Comparison of ENCODE assay signal across 26 cellular contexts in the genomic region with DNA sequence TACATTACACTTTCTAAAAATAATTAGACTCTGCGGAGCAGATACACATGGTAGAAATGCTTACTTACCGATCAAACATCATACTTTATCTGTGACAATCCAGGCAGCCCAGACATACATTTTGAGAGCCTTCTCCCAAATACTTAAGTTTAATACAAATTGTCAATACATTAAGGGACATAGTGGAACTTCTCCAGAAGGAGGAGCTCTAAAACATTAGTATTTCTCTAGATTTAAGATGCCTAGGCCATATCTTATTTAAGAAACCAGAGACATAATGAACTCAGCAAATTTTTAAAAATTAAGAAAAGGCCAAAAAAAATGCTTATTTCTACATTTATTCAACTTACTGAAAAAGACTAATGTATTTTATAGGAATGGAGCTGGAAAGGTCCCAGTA. TPM values are rescaled to one million over a fixed set of nuclear protein-coding genes. Genes with fewer than 3 reads are reported as not detected.
DNase-seq lines count a peak whose midpoint lies in the region; ATAC-seq and TF ChIP-seq lines count a peak whose summit lies in the region.
"Had no signal": no experiment of that assay in that cellular context is flagged by ENCODE, and none has a peak within 500 bp of the region (broad histone marks: within the 10 kb centered on the region; RNA-seq: fewer than 3 reads in every experiment).

No MANE protein-coding gene starts in this region.

- TF ChIP-seq CTCF in MM.1S (IDR thresholded peaks at IDR 0.05; ENCODE audit: low read length) = 0 out of 2 replicates have a peak, but pooled peaks have one; percentile 5
- peak; percentile 29 for TF ChIP-seq CTCF in osteocyte (IDR thresholded peaks at IDR 0.05)

- no peak for ATAC-seq in HG02763 (IDR thresholded peaks at IDR 0.05; ENCODE audit: unreplicated experiment)
- ATAC-seq: activated CD4-positive, CD25-positive, alpha-beta regulatory T cell treated with anti-CD3 and anti-CD28 coated beads, Interleukin-2, amount 50 U/mL, for 24 hours; activated CD8-positive, alpha-beta T cell treated with anti-CD3 and anti-CD28 coated beads for 36 hours; K562 had no signal

- H3K27ac ChIP-seq in MM.1S (ENCODE audit: low read length) = no peak overlapping the region
- H3K27ac ChIP-seq: breast epithelium, left ventricle myocardium inferior, RWPE1, sigmoid colon had no signal

- H3K27ac Mint-ChIP-seq in osteocyte (ENCODE audit: unreplicated experiment) = no peak overlapping the region
- no peak overlapping the region for H3K27ac Mint-ChIP-seq in activated naive CD8-positive, alpha-beta T cell treated with anti-CD3 and anti-CD28 coated beads for 36 hours
- H3K27ac Mint-ChIP-seq: activated CD8-positive, alpha-beta T cell treated with anti-CD3 and anti-CD28 coated beads for 36 hours; CD14-positive monocyte had no signal

- no peaks in the 10 kb centered on the region for H3K9me2 ChIP-seq in MM.1S (replicated peaks; ENCODE audit: insufficient read depth, low read length)

- no peaks in the 10 kb centered on the region for H3K27me3 ChIP-seq in MM.1S (replicated peaks; ENCODE audit: insufficient read depth, low read length)
- H3K27me3 ChIP-seq: breast epithelium, sigmoid colon had no signal

- no peaks in the 10 kb centered on the region for H4K20me1 ChIP-seq in MM.1S (ENCODE audit: insufficient read depth, low read length)

- H3K27me3 Mint-ChIP-seq in osteocyte (ENCODE audit: unreplicated experiment) = no peaks in the 10 kb centered on the region
- no peaks in the 10 kb centered on the region for H3K27me3 Mint-ChIP-seq in activated naive CD8-positive, alpha-beta T cell treated with anti-CD3 and anti-CD28 coated beads for 36 hours
- H3K27me3 Mint-ChIP-seq: activated CD8-positive, alpha-beta T cell treated with anti-CD3 and anti-CD28 coated beads for 36 hours had no signal

- H3K36me3 ChIP-seq in MM.1S (replicated peaks; ENCODE audit: insufficient read depth, low read length) = no peaks in the 10 kb centered on the region
- H3K36me3 ChIP-seq: breast epithelium, left ventricle myocardium inferior, sigmoid colon had no signal

- H3K9me3 ChIP-seq in MM.1S (replicated peaks; ENCODE audit: insufficient read depth, low read length) = no peaks in the 10 kb centered on the region
- H3K9me3 ChIP-seq: breast epithelium, left ventricle myocardium inferior, sigmoid colon had no signal

- H3K4me3 Mint-ChIP-seq in osteocyte (ENCODE audit: unreplicated experiment) = no peak overlapping the region
- no peak overlapping the region for H3K4me3 Mint-ChIP-seq in activated naive CD8-positive, alpha-beta T cell treated with anti-CD3 and anti-CD28 coated beads for 36 hours
- H3K4me3 Mint-ChIP-seq: activated CD8-positive, alpha-beta T cell treated with anti-CD3 and anti-CD28 coated beads for 36 hours; CD14-positive monocyte had no signal

- no peaks in the 10 kb centered on the region for H3K4me1 ChIP-seq in MM.1S (ENCODE audit: low read length)
- H3K4me1 ChIP-seq: breast epithelium, left ventricle myocardium inferior, sigmoid colon had no signal

- H3K4me1 Mint-ChIP-seq in osteocyte (ENCODE audit: unreplicated experiment) = no peaks in the 10 kb centered on the region
- H3K4me1 Mint-ChIP-seq in activated naive CD8-positive, alpha-beta T cell treated with anti-CD3 and anti-CD28 coated beads for 36 hours = no peaks in the 10 kb centered on the region
- H3K4me1 Mint-ChIP-seq: CD14-positive monocyte had no signal

- peak; percentile 8 for DNase-seq in NCI-H1694 treated with DMSO at 0.1 percent for 48 hours (lab: John Stamatoyannopoulos, UW)
- DNase-seq in NCI-H1694 (lab: John Stamatoyannopoulos, UW) = no peak
- no peak for DNase-seq in MM.1S
- peak; percentile 1 for DNase-seq in central memory CD4-positive, alpha-beta T cell
- DNase-seq in osteocyte (ENCODE audit: extremely low spot score, unreplicated experiment) = no peak
- DNase-seq in superior temporal gyrus (ENCODE audit: extremely low spot score) = no peak
- DNase-seq in activated naive CD8-positive, alpha-beta T cell treated with anti-CD3 and anti-CD28 coated beads for 36 hours = no peak
- DNase-seq: activated CD8-positive, alpha-beta T cell treated with anti-CD3 and anti-CD28 coated beads for 36 hours; activated naive CD4-positive, alpha-beta T cell; hypothalamus; left ventricle myocardium inferior; midbrain; NCI-H1092 treated with DMSO at 0.1 percent for 48 hours; NCI-H2107; NCI-H510A treated with DMSO at 0.1 percent for 48 hours; NK-92 treated with Interleukin-12 subunit alpha and Interleukin-12 subunit beta, amount 100 ng/mL, for 24 hours; posterior cingulate gyrus; sigmoid colon; stimulated activated CD8-positive, alpha-beta memory T cell treated with anti-CD3 and anti-CD28 coated beads, Interleukin-4, amount 100 ng/mL, for 48 hours; trophoblast cell had no signal

- no peaks in the 10 kb centered on the region for H3K79me2 ChIP-seq in MM.1S (ENCODE audit: low read length)

- H3F3A ChIP-seq in MM.1S (ENCODE audit: insufficient read depth, low read length) = no peaks in the 10 kb centered on the region

- H3K4me3 ChIP-seq in MM.1S (ENCODE audit: low read length) = no peak overlapping the region
- H3K4me3 ChIP-seq: breast epithelium, K562, left ventricle myocardium inferior, sigmoid colon had no signal

- no peak overlapping the region for H3K4me2 ChIP-seq in MM.1S (ENCODE audit: low read depth, low read length)

- H3K9ac ChIP-seq in MM.1S (ENCODE audit: low read length) = no peak overlapping the region

- H3K9me3 Mint-ChIP-seq in osteocyte (ENCODE audit: unreplicated experiment) = no peaks in the 10 kb centered on the region
- H3K9me3 Mint-ChIP-seq in activated naive CD8-positive, alpha-beta T cell treated with anti-CD3 and anti-CD28 coated beads for 36 hours = no peaks in the 10 kb centered on the region
- H3K9me3 Mint-ChIP-seq: activated CD8-positive, alpha-beta T cell treated with anti-CD3 and anti-CD28 coated beads for 36 hours had no signal

- no peaks in the 10 kb centered on the region for H3K36me3 Mint-ChIP-seq in osteocyte (ENCODE audit: unreplicated experiment)
- H3K36me3 Mint-ChIP-seq in activated naive CD8-positive, alpha-beta T cell treated with anti-CD3 and anti-CD28 coated beads for 36 hours = no peaks in the 10 kb centered on the region
- H3K36me3 Mint-ChIP-seq: CD14-positive monocyte had no signal

- no peak overlapping the region for H2AFZ ChIP-seq in MM.1S (ENCODE audit: low read length)

RNA-seq across cellular contexts. Expression of a gene that starts 16.1 kb away (rescaled TPM):
- total RNA-seq in osteocyte = not detected in 2 replicates
- total RNA-seq in activated naive CD8-positive, alpha-beta T cell treated with anti-CD3 and anti-CD28 coated beads for 36 hours = not detected
- total RNA-seq: activated CD8-positive, alpha-beta T cell treated with anti-CD3 and anti-CD28 coated beads for 36 hours; breast epithelium; K562; left ventricle myocardium inferior; sigmoid colon had no signal

Comparison
In these comparisons a context has a peak if more than half of its experiments do, and no peak if none do; other contexts are left out.
1. DNase-seq: peak in NCI-H1694 treated with DMSO at 0.1 percent for 48 hours (single experiment) and central memory CD4-positive, alpha-beta T cell (single experiment); none in NCI-H1694 (single experiment), MM.1S (single experiment), osteocyte (single experiment), superior temporal gyrus (single experiment) and activated naive CD8-positive, alpha-beta T cell treated with anti-CD3 and anti-CD28 coated beads for 36 hours (single experiment).